8 cellular contexts compared by ENCODE assay signal in genomic region chr3:155744091-155744625, GRCh38. TPM values are rescaled to one million over a fixed set of nuclear protein-coding genes. Genes with fewer than 3 reads are reported as not detected.
DNase-seq lines count a peak whose midpoint lies in the region; ATAC-seq and TF ChIP-seq lines count a peak whose summit lies in the region.

No MANE protein-coding gene starts in this region.

- DNase-seq in GM10266 (ENCODE audit: extremely low spot score) (peak; percentile 47), NCI-H1930 (lab: John Stamatoyannopoulos, UW) (peak; percentile 53 to 83), WTC11 (ENCODE audit: low spot score) (peak; percentile 87), choroid plexus epithelial cell (ENCODE audit: low read depth) (no peak), lower lobe of right lung (peak; percentile 80)
- DNase-seq in stimulated activated CD8-positive, alpha-beta memory T cell treated with anti-CD3 and anti-CD28 coated beads, Interleukin-15, amount 100 ng/mL, for 24 hours (ENCODE audit: low read depth): peak; percentile 30

- H3K4me1 Mint-ChIP-seq in WTC11: peaks cover 56% of the 10 kb centered on the region

- H3K27ac ChIP-seq in lower lobe of right lung: peak overlapping the region; percentile 72

- H3K4me3 Mint-ChIP-seq in WTC11: peak overlapping the region; percentile 98

- H3K36me3 ChIP-seq in lower lobe of right lung: no peaks in the 10 kb centered on the region

- no peaks in the 10 kb centered on the region for H3K27me3 Mint-ChIP-seq in WTC11 (ENCODE audit: low read depth)

- H3K9me3 Mint-ChIP-seq in WTC11: no peaks in the 10 kb centered on the region

- CTCF ChIA-PET in WTC11 (lab: Charles Lee): interaction anchor here (0.6 to 1.0 kb wide), 5 partner anchors 42 to 361 kb away, joined by 3 to 7 read pairs (median 4); partner anchors contain the start of gene C3orf33

- H3K4me3 ChIP-seq in choroid plexus epithelial cell (ENCODE audit: low read depth, low read length) (peak overlapping the region; percentile 65), lower lobe of right lung (peak overlapping the region; percentile 63)

- H3K4me1 ChIP-seq in lower lobe of right lung: peaks cover 31% of the 10 kb centered on the region

- ATAC-seq in HG02623 (IDR thresholded peaks at IDR 0.05; ENCODE audit: unreplicated experiment) (peak; percentile 25), WTC11 (peak; percentile 49), lower lobe of right lung (peak; percentile 84 to 87), HG02840 (IDR thresholded peaks at IDR 0.05; ENCODE audit: low FRiP score, unreplicated experiment) (no peak)

- POLR2A ChIA-PET in WTC11 (lab: Charles Lee): interaction anchor here (0.8 to 0.9 kb wide), 2 partner anchors 62 to 1600 kb away, joined by 3 read pairs; partner anchors contain the start of gene C3orf33

- H3K27me3 ChIP-seq in lower lobe of right lung (ENCODE audit: low read depth): peaks cover 45% of the 10 kb centered on the region

- TF ChIP-seq CTCF in GM10266 (IDR thresholded peaks at IDR 0.05; ENCODE audit: control insufficient read depth, insufficient read depth, low read depth, missing control alignments) (no peak), WTC11 (IDR thresholded peaks at IDR 0.05) (no peak), choroid plexus epithelial cell (conservative IDR thresholded peaks at IDR 0.05; ENCODE audit: low read depth, low read length) (no peak), lower lobe of right lung (IDR thresholded peaks at IDR 0.05) (no peak)

- no peaks in the 10 kb centered on the region for H3K9me3 ChIP-seq in lower lobe of right lung

- peak overlapping the region; percentile 90 for H3K27ac Mint-ChIP-seq in WTC11

- intact Hi-C loops in lower lobe of right lung (cut with DNase I): no loop called here

- no peaks in the 10 kb centered on the region for H3K36me3 Mint-ChIP-seq in WTC11

TF ChIP-seq in WTC11, 78 proteins besides CTCF, POLR2A, EP300 and RAD21:
- no peak for TF ChIP-seq PREB (CRISPR knock-in tag; IDR thresholded peaks at IDR 0.05; ENCODE audit: borderline replicate concordance)
- no peak for TF ChIP-seq SOX15 (CRISPR knock-in tag; IDR thresholded peaks at IDR 0.05)
- no peak for TF ChIP-seq AR (CRISPR knock-in tag; IDR thresholded peaks at IDR 0.05)
- TF ChIP-seq USF1 (CRISPR knock-in tag; IDR thresholded peaks at IDR 0.05): no peak
- TF ChIP-seq RORB (CRISPR knock-in tag; IDR thresholded peaks at IDR 0.05): no peak
- TF ChIP-seq KAT7 (CRISPR knock-in tag; IDR thresholded peaks at IDR 0.05; ENCODE audit: borderline replicate concordance): 0 out of 2 replicates have a peak, but pooled peaks have one; percentile 17
- no peak for TF ChIP-seq FOXK1 (CRISPR knock-in tag; IDR thresholded peaks at IDR 0.05)
- peak; percentile 61; the same call in 1 of the 2 replicates for TF ChIP-seq HMGXB4 (CRISPR knock-in tag; IDR thresholded peaks at IDR 0.05)
- TF ChIP-seq, protein P1, sequence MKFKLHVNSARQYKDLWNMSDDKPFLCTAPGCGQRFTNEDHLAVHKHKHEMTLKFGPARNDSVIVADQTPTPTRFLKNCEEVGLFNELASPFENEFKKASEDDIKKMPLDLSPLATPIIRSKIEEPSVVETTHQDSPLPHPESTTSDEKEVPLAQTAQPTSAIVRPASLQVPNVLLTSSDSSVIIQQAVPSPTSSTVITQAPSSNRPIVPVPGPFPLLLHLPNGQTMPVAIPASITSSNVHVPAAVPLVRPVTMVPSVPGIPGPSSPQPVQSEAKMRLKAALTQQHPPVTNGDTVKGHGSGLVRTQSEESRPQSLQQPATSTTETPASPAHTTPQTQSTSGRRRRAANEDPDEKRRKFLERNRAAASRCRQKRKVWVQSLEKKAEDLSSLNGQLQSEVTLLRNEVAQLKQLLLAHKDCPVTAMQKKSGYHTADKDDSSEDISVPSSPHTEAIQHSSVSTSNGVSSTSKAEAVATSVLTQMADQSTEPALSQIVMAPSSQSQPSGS (CRISPR knock-in tag; IDR thresholded peaks at IDR 0.05; ENCODE audit: borderline replicate concordance, low read depth): no peak
- TF ChIP-seq MAX (CRISPR knock-in tag; IDR thresholded peaks at IDR 0.05): peak; percentile 24; the same call in 1 of the 2 replicates
- no peak for TF ChIP-seq JAZF1 (CRISPR knock-in tag; IDR thresholded peaks at IDR 0.05)

RNA-seq across cellular contexts. Expression of gene PLCH1, which starts 0.7 kb away (rescaled TPM):
- total RNA-seq in WTC11 (2021): 8.4 to 8.9 TPM (median 8.8 TPM) in 3 replicates
- 14.0 TPM for total RNA-seq in lower lobe of right lung
